In genomic region chr10:119680050-119680449, GRCh38 we compare ENCODE assay signal across 1 cellular context.
TF ChIP-seq lines count a peak whose summit lies in the region.

No MANE protein-coding gene starts in this region.

TF ChIP-seq in GM23338, 12 proteins besides CTCF, POLR2A, EP300 and RAD21 (continued from another document):
- no peak for TF ChIP-seq ZNF462 (CRISPR knock-in tag; IDR thresholded peaks at IDR 0.05)
